ENCODE assay signal across 13 cellular contexts in genomic region chr7:41630741-41631140, GRCh38.
DNase-seq lines count a peak whose midpoint lies in the region; ATAC-seq and TF ChIP-seq lines count a peak whose summit lies in the region.
"Had no signal": no experiment of that assay in that cellular context is flagged by ENCODE, and none has a peak within 500 bp of the region (broad histone marks: within the 10 kb centered on the region; RNA-seq: fewer than 3 reads in every experiment).

No MANE protein-coding gene starts in this region.

- no peaks in the 10 kb centered on the region for H3K9me3 ChIP-seq in HUES48 (ENCODE audit: control insufficient read depth, insufficient read depth, low read length)
- H3K9me3 ChIP-seq in ascending aorta: no peaks in the 10 kb centered on the region
- H3K9me3 ChIP-seq: BLaER1, mucosa of descending colon had no signal

- intact Hi-C loops in ascending aorta (cut with DNase I): no loop called here

- H3K4me2 ChIP-seq in mesendoderm (ENCODE audit: low read length): no peak overlapping the region
- H3K4me2 ChIP-seq: BLaER1 had no signal

- H2BK120ac ChIP-seq in mesendoderm (ENCODE audit: low read depth, low read length): no peak overlapping the region

- TF ChIP-seq CTCF in GM12865 (IDR thresholded peaks at IDR 0.05; ENCODE audit: insufficient read depth, low read depth, low read length, missing control alignments) (no peak), ascending aorta (IDR thresholded peaks at IDR 0.05) (no peak)

- no peak overlapping the region for H3K4me3 ChIP-seq in GM12865 (ENCODE audit: low read depth, low read length)
- H3K4me3 ChIP-seq in HUES48 (ENCODE audit: low read depth, low read length): 0 out of 2 replicates have a peak overlapping the region, but pooled peaks have one; percentile 18
- H3K4me3 ChIP-seq in mesendoderm (ENCODE audit: low read length): no peak overlapping the region
- H3K4me3 ChIP-seq in ascending aorta: no peak overlapping the region
- H3K4me3 ChIP-seq: BLaER1, mucosa of descending colon had no signal

- ATAC-seq in GM19035 (IDR thresholded peaks at IDR 0.05; ENCODE audit: unreplicated experiment) (peak; percentile 84), HG02798 (IDR thresholded peaks at IDR 0.05; ENCODE audit: poor library complexity, unreplicated experiment) (peak; percentile 76)
- ATAC-seq: mucosa of descending colon had no signal

- H3K9ac ChIP-seq in HUES48 (ENCODE audit: low read depth, low read length) (no peak overlapping the region), mesendoderm (ENCODE audit: low read length) (no peak overlapping the region)
- H3K9ac ChIP-seq: BLaER1 had no signal

- no peak overlapping the region for H3K23ac ChIP-seq in mesendoderm (ENCODE audit: low read length)

- no peak overlapping the region for H2BK5ac ChIP-seq in mesendoderm (ENCODE audit: low read length)

- no peak overlapping the region for H2BK15ac ChIP-seq in mesendoderm (replicated peaks; ENCODE audit: low read depth)

- no peak overlapping the region for H4K5ac ChIP-seq in mesendoderm (ENCODE audit: low read length)

- no peak overlapping the region for H3K18ac ChIP-seq in mesendoderm (ENCODE audit: low read length)

- no CpG with 5 or more reads among the region's 4 CpGs for WGBS in mesendoderm (ENCODE audit: extremely low coverage, insufficient coverage, low lambda C conversion rate)

- no peaks in the 10 kb centered on the region for H3K27me3 ChIP-seq in HUES48 (ENCODE audit: control insufficient read depth, insufficient read depth, low read length)
- H3K27me3 ChIP-seq in mesendoderm (ENCODE audit: insufficient read depth, low read length, poor library complexity): no peaks in the 10 kb centered on the region
- no peaks in the 10 kb centered on the region for H3K27me3 ChIP-seq in ascending aorta
- H3K27me3 ChIP-seq: BLaER1 had no signal

- H3K36me3 ChIP-seq in HUES48 (ENCODE audit: control insufficient read depth, insufficient read depth, low read length): no peaks in the 10 kb centered on the region
- no peaks in the 10 kb centered on the region for H3K36me3 ChIP-seq in mesendoderm (ENCODE audit: control insufficient read depth, insufficient read depth, low read length)
- H3K36me3 ChIP-seq in ascending aorta: no peaks in the 10 kb centered on the region
- H3K36me3 ChIP-seq: BLaER1 had no signal

- DNase-seq in GM12865 (ENCODE audit: low read depth) (peak; percentile 39), D341Med (ENCODE audit: low spot score) (no peak), mesendoderm (no peak), ascending aorta (ENCODE audit: low spot score in 2 of 2) (no peak), NCI-H1436 (lab: John Stamatoyannopoulos, UW) (no peak)
- DNase-seq: activated CD4-positive, alpha-beta T cell treated with anti-CD3 and anti-CD28 coated beads, Interleukin-2, amount 10 ng/mL, durations not matched to agents 24 days and 14 days; foreskin melanocyte; mucosa of descending colon; substantia nigra had no signal

- no peaks in the 10 kb centered on the region for H3K79me1 ChIP-seq in mesendoderm (ENCODE audit: low read length)

- H3K56ac ChIP-seq in mesendoderm (ENCODE audit: low read length): no peak overlapping the region

- no peak overlapping the region for H3K4ac ChIP-seq in mesendoderm (ENCODE audit: low read depth, low read length)

- H3K79me2 ChIP-seq in mesendoderm (ENCODE audit: control insufficient read depth, insufficient read depth, low read length): no peaks in the 10 kb centered on the region

- H2AK5ac ChIP-seq in mesendoderm (ENCODE audit: low read length): no peak overlapping the region

- H3K4me1 ChIP-seq in HUES48 (ENCODE audit: control insufficient read depth, insufficient read depth, low read length) (peaks cover 58% of the 10 kb centered on the region), mesendoderm (ENCODE audit: control insufficient read depth, low read depth, low read length) (no peaks in the 10 kb centered on the region), ascending aorta (no peaks in the 10 kb centered on the region)
- H3K4me1 ChIP-seq: BLaER1 had no signal

- H3K27ac ChIP-seq in HUES48 (ENCODE audit: low read depth, low read length): peak overlapping the region; percentile 84
- H3K27ac ChIP-seq in mesendoderm (ENCODE audit: low read depth, low read length): no peak overlapping the region
- H3K27ac ChIP-seq in ascending aorta: no peak overlapping the region
- H3K27ac ChIP-seq: BLaER1 had no signal

- no peak overlapping the region for H4K8ac ChIP-seq in mesendoderm (ENCODE audit: low read depth, low read length)
